ENCODE assay signal across 25 cellular contexts in genomic region chr6:126034671-126035070, GRCh38. TPM values are rescaled to one million over a fixed set of nuclear protein-coding genes. Genes with fewer than 3 reads are reported as not detected.
DNase-seq lines count a peak whose midpoint lies in the region; ATAC-seq, FAIRE-seq and TF ChIP-seq lines count a peak whose summit lies in the region.
"Had no signal": no experiment of that assay in that cellular context is flagged by ENCODE, and none has a peak within 500 bp of the region (broad histone marks: within the 10 kb centered on the region; RNA-seq: fewer than 3 reads in every experiment).

No MANE protein-coding gene starts in this region.

- peaks cover 10% of the 10 kb centered on the region for H3K4me1 Mint-ChIP-seq in T-helper 17 cell

- H3K79me2 ChIP-seq in smooth muscle cell (ENCODE audit: low read depth), result no peaks in the 10 kb centered on the region

- DNase-seq in cardiac muscle cell (ENCODE audit: low read depth in 1 of 2, low spot score in 1 of 2), result no peak
- no peak for DNase-seq in Right ventricle myocardium inferior (ENCODE audit: missing footprints)
- no peak for DNase-seq in T-helper 17 cell
- DNase-seq in smooth muscle cell (lab: John Stamatoyannopoulos, UW; ENCODE audit: unreplicated experiment), result no peak
- DNase-seq in superior temporal gyrus (ENCODE audit: extremely low spot score), result no peak
- no peak for DNase-seq in NCI-H2196 (lab: John Stamatoyannopoulos, UW; ENCODE audit: unreplicated experiment)
- DNase-seq: ACHN; AML-193; BE2C; Calu3; CD4-positive, alpha-beta T cell; CD8-positive, alpha-beta memory T cell; DMS53; DMS79 treated with DMSO at 0.1 percent for 48 hours; GM23248; H7; HCEC 1CT had no signal

- H3K9ac ChIP-seq in smooth muscle cell (ENCODE audit: low read depth), result no peak overlapping the region
- H3K9ac ChIP-seq: BLaER1 treated with 17β-estradiol and CSF1 and Interleukin-3, amounts not matched to agents 10 nM and 100 nM; GM23248 had no signal

- peak; percentile 60 for FAIRE-seq in islet of Langerhans (lab: Jason Lieb, UNC)
- FAIRE-seq: G401.6, GM12892, H1 had no signal

- H3K27ac Mint-ChIP-seq in T-helper 17 cell, result no peak overlapping the region
- H3K27ac Mint-ChIP-seq: CD14-positive monocyte; CD4-positive, alpha-beta T cell; CD8-positive, alpha-beta memory T cell had no signal

- no peaks in the 10 kb centered on the region for H4K20me1 ChIP-seq in smooth muscle cell (ENCODE audit: low read depth)
- H4K20me1 ChIP-seq: BLaER1 treated with 17β-estradiol and CSF1 and Interleukin-3, amounts not matched to agents 10 nM and 100 nM had no signal

- H3K4me3 Mint-ChIP-seq in T-helper 17 cell, result peak overlapping the region; percentile 12
- H3K4me3 Mint-ChIP-seq: CD14-positive monocyte; CD4-positive, alpha-beta T cell; CD8-positive, alpha-beta memory T cell had no signal

- ATAC-seq in Right ventricle myocardium inferior, result no peak
- no peak for ATAC-seq in T-helper 17 cell
- no peak for ATAC-seq in HG03159 (IDR thresholded peaks at IDR 0.05; ENCODE audit: unreplicated experiment)

- no peak overlapping the region for H2AFZ ChIP-seq in smooth muscle cell (ENCODE audit: low read depth)
- H2AFZ ChIP-seq: GM23248 had no signal

- WGBS in smooth muscle cell (ENCODE audit: low lambda C conversion rate), result 30% methylated on average over 6 of the region's 6 CpGs

- H3K4me2 ChIP-seq in smooth muscle cell, result peak overlapping the region; percentile 65

- TF ChIP-seq CTCF in cardiac muscle cell (IDR thresholded peaks at IDR 0.05; ENCODE audit: low read depth, low read length) (no peak), smooth muscle cell (IDR thresholded peaks at IDR 0.05; ENCODE audit: borderline replicate concordance, insufficient read depth, poor library complexity, severe bottlenecking) (no peak)

- H3K27me3 ChIP-seq in cardiac muscle cell, result no peaks in the 10 kb centered on the region
- H3K27me3 ChIP-seq in smooth muscle cell (ENCODE audit: low read depth), result no peaks in the 10 kb centered on the region
- H3K27me3 ChIP-seq: BE2C; BLaER1 treated with 17β-estradiol and CSF1 and Interleukin-3, amounts not matched to agents 10 nM and 100 nM had no signal

- intact Hi-C loops in Right ventricle myocardium inferior (cut with DNase I), result loop anchor here (5.0 kb wide), 1 partner anchor 1088 kb away; no protein-coding TSS in a partner anchor

- H3K4me1 ChIP-seq in cardiac muscle cell (ENCODE audit: low read depth) (peaks cover 51% of the 10 kb centered on the region), smooth muscle cell (ENCODE audit: low read depth) (peaks cover 31% of the 10 kb centered on the region)

- no peaks in the 10 kb centered on the region for H3K27me3 Mint-ChIP-seq in T-helper 17 cell
- H3K27me3 Mint-ChIP-seq: CD4-positive, alpha-beta T cell; CD8-positive, alpha-beta memory T cell had no signal

- H3K36me3 ChIP-seq in cardiac muscle cell (peaks cover 6% of the 10 kb centered on the region), smooth muscle cell (ENCODE audit: low read depth) (no peaks in the 10 kb centered on the region)

- H3K4me3 ChIP-seq in cardiac muscle cell (no peak overlapping the region), smooth muscle cell (no peak overlapping the region)
- H3K4me3 ChIP-seq: BLaER1 treated with 17β-estradiol and CSF1 and Interleukin-3, amounts not matched to agents 10 nM and 100 nM; GM23248 had no signal

- peaks cover 13% of the 10 kb centered on the region for H3F3A ChIP-seq in smooth muscle cell (ENCODE audit: low read depth)

- H3K36me3 Mint-ChIP-seq in T-helper 17 cell (ENCODE audit: low read depth), result peaks cover 27% of the 10 kb centered on the region

- H3K27ac ChIP-seq in cardiac muscle cell, result peak overlapping the region; percentile 40
- peak overlapping the region; percentile 22 for H3K27ac ChIP-seq in smooth muscle cell (ENCODE audit: low read depth)
- H3K27ac ChIP-seq: 22Rv1; BLaER1 treated with 17β-estradiol and CSF1 and Interleukin-3, amounts not matched to agents 10 nM and 100 nM; GM23248 had no signal

- H3K9me3 ChIP-seq in cardiac muscle cell (ENCODE audit: low read depth) (no peaks in the 10 kb centered on the region), T-helper 17 cell (ENCODE audit: control insufficient read depth, low read length, poor library complexity, severe bottlenecking) (no peaks in the 10 kb centered on the region), smooth muscle cell (replicated peaks; ENCODE audit: low read depth) (no peaks in the 10 kb centered on the region)
- H3K9me3 ChIP-seq: BE2C; BLaER1 treated with 17β-estradiol and CSF1 and Interleukin-3, amounts not matched to agents 10 nM and 100 nM had no signal

RNA-seq across cellular contexts. Expression of gene TRMT11, which starts 48.3 kb away (rescaled TPM):
- 30.8 and 68.6 TPM in 2 replicates for total RNA-seq in cardiac muscle cell
- 46.5 and 67.6 TPM in 2 replicates for polyA plus RNA-seq in cardiac muscle cell
- 8.0 TPM for total RNA-seq in Right ventricle myocardium inferior
- 10 to 100 TPM; 17.8 to 20.1 TPM for total RNA-seq in T-helper 17 cell
- total RNA-seq in smooth muscle cell, result 21.6 and 26.2 TPM in 2 replicates
- polyA plus RNA-seq in smooth muscle cell, result 12.8 and 17.4 TPM in 2 replicates
